ENCODE assay signal across 9 cellular contexts in genomic region chr10:3774814-3775670, GRCh38. TPM values are rescaled to one million over a fixed set of nuclear protein-coding genes. Genes with fewer than 3 reads are reported as not detected.
A peak's percentile ranks its signal among the peaks of the same experiment; 100 is the strongest.
DNase-seq lines count a peak whose midpoint lies in the region; ATAC-seq and TF ChIP-seq lines count a peak whose summit lies in the region.
"Had no signal": no experiment of that assay in that cellular context is flagged by ENCODE, and none has a peak within 500 bp of the region (broad histone marks: within the 10 kb centered on the region; RNA-seq: fewer than 3 reads in every experiment).

No MANE protein-coding gene starts in this region.

- no peaks in the 10 kb centered on the region for H3K9me3 ChIP-seq in right atrium auricular region

- H3K4me1 ChIP-seq in right atrium auricular region, result peaks cover 0 to 53% of the 10 kb centered on the region in 2 donors

- H3K27ac ChIP-seq in adipose tissue (ENCODE audit: low read depth, low read length) (peak overlapping the region; percentile 29), right atrium auricular region (peak overlapping the region; percentile 100)
- H3K27ac ChIP-seq: C4-2B had no signal

- H3K36me3 Mint-ChIP-seq in stimulated activated memory B cell treated with anti-CD40 and anti-IgM and Interleukin-4, amounts not matched to agents 10 μg/mL and 1 μg/mL and 100 μg/mL, for 72 hours, result peaks cover 52% of the 10 kb centered on the region

- 68 to 86% (median 70%) methylated on average over 20 of the region's 20 CpGs for WGBS in adipose tissue, 3 donors

- H3K27ac Mint-ChIP-seq in stimulated activated memory B cell treated with anti-CD40 and anti-IgM and Interleukin-4, amounts not matched to agents 10 μg/mL and 1 μg/mL and 100 μg/mL, for 72 hours, result peak overlapping the region; percentile 71

- H3K4me3 Mint-ChIP-seq in stimulated activated memory B cell treated with anti-CD40 and anti-IgM and Interleukin-4, amounts not matched to agents 10 μg/mL and 1 μg/mL and 100 μg/mL, for 72 hours, result peak overlapping the region; percentile 2

- peak; percentile 54 for DNase-seq in activated CD8-positive, alpha-beta memory T cell treated with anti-CD3 and anti-CD28 coated beads for 24 hours
- DNase-seq in activated CD8-positive, alpha-beta memory T cell treated with anti-CD3 and anti-CD28 coated beads, Interleukin-2, amount 50 U/mL, for 4 hours, result no peak
- DNase-seq in right atrium auricular region (ENCODE audit: low spot score), result no peak
- no peak for DNase-seq in putamen (ENCODE audit: low spot score)

- H3K4me3 ChIP-seq in right atrium auricular region, result no peak overlapping the region

- H3K36me3 ChIP-seq in right atrium auricular region, result peaks cover 51% of the 10 kb centered on the region

- TF ChIP-seq CTCF in right atrium auricular region (IDR thresholded peaks at IDR 0.05), result no peak

- peak; percentile 34 for ATAC-seq in stimulated activated memory B cell treated with anti-CD40 and anti-IgM and Interleukin-4, amounts not matched to agents 10 μg/mL and 1 μg/mL and 100 μg/mL, for 72 hours
- no peak for ATAC-seq in GM21390 (IDR thresholded peaks at IDR 0.05; ENCODE audit: unreplicated experiment)
- ATAC-seq in HG02623 (IDR thresholded peaks at IDR 0.05; ENCODE audit: unreplicated experiment), result no peak

- no peaks in the 10 kb centered on the region for H3K27me3 Mint-ChIP-seq in stimulated activated memory B cell treated with anti-CD40 and anti-IgM and Interleukin-4, amounts not matched to agents 10 μg/mL and 1 μg/mL and 100 μg/mL, for 72 hours

- H3K27me3 ChIP-seq in right atrium auricular region, result no peaks in the 10 kb centered on the region

- peaks cover 2% of the 10 kb centered on the region for H3K9me3 Mint-ChIP-seq in stimulated activated memory B cell treated with anti-CD40 and anti-IgM and Interleukin-4, amounts not matched to agents 10 μg/mL and 1 μg/mL and 100 μg/mL, for 72 hours

- H3K4me1 Mint-ChIP-seq in stimulated activated memory B cell treated with anti-CD40 and anti-IgM and Interleukin-4, amounts not matched to agents 10 μg/mL and 1 μg/mL and 100 μg/mL, for 72 hours, result peaks cover 39% of the 10 kb centered on the region

RNA-seq across cellular contexts. Expression of gene KLF6, which starts 10.0 kb away (rescaled TPM):
- 100 to 1,000 TPM in 1 of 3 donors, 10 to 100 TPM in 2; 66.9 to 325 (median 73.8) TPM for polyA plus RNA-seq in adipose tissue
- total RNA-seq in right atrium auricular region, result 10 to 100 TPM; 29.1 to 44.7 TPM
